Comparison of ENCODE assay signal across 8 cellular contexts in the genomic region with DNA sequence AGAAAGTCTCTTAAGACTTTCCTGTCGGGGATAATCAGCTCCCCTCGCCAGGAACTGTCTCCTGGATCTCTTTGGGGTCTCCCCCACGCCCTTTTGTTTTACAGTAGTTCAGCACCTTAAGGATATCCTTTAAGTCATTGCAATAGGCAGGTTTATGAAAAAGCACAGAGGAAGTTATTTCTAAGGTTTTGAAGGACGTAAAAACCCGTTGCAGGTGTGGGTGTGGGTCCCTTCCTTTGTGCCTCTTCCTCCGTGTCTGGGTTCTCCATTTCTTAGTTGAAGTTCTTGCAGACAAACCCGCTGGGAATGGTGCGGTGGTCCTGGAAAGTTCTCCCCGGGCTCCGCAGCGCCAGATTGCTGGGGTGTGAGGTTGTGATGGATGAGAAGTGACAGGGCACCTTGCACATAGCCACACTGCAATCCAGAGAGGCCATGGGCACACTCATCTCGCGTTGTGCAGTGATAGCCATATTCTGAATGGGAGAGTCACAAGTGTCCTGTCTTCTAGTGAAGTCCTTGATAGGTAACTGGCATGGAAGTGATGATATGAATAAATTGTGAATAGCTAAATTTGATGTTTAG.
DNase-seq lines count a peak whose midpoint lies in the region; TF ChIP-seq lines count a peak whose summit lies in the region.

No MANE protein-coding gene starts in this region.

- peak overlapping the region; percentile 90 for H3K4me3 Mint-ChIP-seq in activated CD4-positive, alpha-beta T cell treated with anti-CD3 and anti-CD28 coated beads, Interleukin-2, amount 10 ng/mL, durations not matched to agents 24 days and 14 days

- H3K4me1 Mint-ChIP-seq in activated CD4-positive, alpha-beta T cell treated with anti-CD3 and anti-CD28 coated beads, Interleukin-2, amount 10 ng/mL, durations not matched to agents 24 days and 14 days = peaks cover 23% of the 10 kb centered on the region

- peak overlapping the region; percentile 78 for H3K27ac Mint-ChIP-seq in activated CD4-positive, alpha-beta T cell treated with anti-CD3 and anti-CD28 coated beads, Interleukin-2, amount 10 ng/mL, durations not matched to agents 24 days and 14 days

- peak overlapping the region; percentile 95 for H3K27ac ChIP-seq in VCaP

- peak overlapping the region; percentile 79 for H3K4me3 ChIP-seq in fibroblast of villous mesenchyme (ENCODE audit: low read depth, low read length)

- intact Hi-C loops in activated CD4-positive, alpha-beta T cell treated with anti-CD3 and anti-CD28 coated beads, Interleukin-2, amount 10 ng/mL, durations not matched to agents 24 days and 14 days (cut with micrococcal nuclease) = loop anchor here (5.0 kb wide), 3 partner anchors 39 to 329 kb away; partner anchors contain the start of gene TMEM181
- intact Hi-C loops in posterior vena cava (cut with DNase I) = no loop called here

- H3K27me3 Mint-ChIP-seq in activated CD4-positive, alpha-beta T cell treated with anti-CD3 and anti-CD28 coated beads, Interleukin-2, amount 10 ng/mL, durations not matched to agents 24 days and 14 days = peaks cover 11% of the 10 kb centered on the region

- peaks cover 6% of the 10 kb centered on the region for H3K36me3 Mint-ChIP-seq in activated CD4-positive, alpha-beta T cell treated with anti-CD3 and anti-CD28 coated beads, Interleukin-2, amount 10 ng/mL, durations not matched to agents 24 days and 14 days (ENCODE audit: low read depth)

- TF ChIP-seq CTCF in VCaP (conservative IDR thresholded peaks at IDR 0.05) (no peak), fibroblast of villous mesenchyme (IDR thresholded peaks at IDR 0.05; ENCODE audit: insufficient read depth, low read depth, low read length) (no peak)

- no peaks in the 10 kb centered on the region for H3K9me3 Mint-ChIP-seq in activated CD4-positive, alpha-beta T cell treated with anti-CD3 and anti-CD28 coated beads, Interleukin-2, amount 10 ng/mL, durations not matched to agents 24 days and 14 days

- no peak for DNase-seq in activated CD4-positive, alpha-beta T cell treated with anti-CD3 and anti-CD28 coated beads, Interleukin-2, amount 10 ng/mL, durations not matched to agents 24 days and 14 days
- DNase-seq in activated CD4-positive, alpha-beta T cell treated with anti-CD3 and anti-CD28 coated beads for 4 hours = no peak
- no peak for DNase-seq in fibroblast of villous mesenchyme (ENCODE audit: low read depth)
- peak; percentile 87 for DNase-seq in retina
- no peak for DNase-seq in NOMO-1 treated with DMSO at 0.1 percent for 48 hours (lab: John Stamatoyannopoulos, UW; ENCODE audit: unreplicated experiment)
- no peak for DNase-seq in AG08396 (ENCODE audit: low spot score)
- DNase-seq in posterior vena cava (ENCODE audit: low spot score) = no peak
